In the genomic region with DNA sequence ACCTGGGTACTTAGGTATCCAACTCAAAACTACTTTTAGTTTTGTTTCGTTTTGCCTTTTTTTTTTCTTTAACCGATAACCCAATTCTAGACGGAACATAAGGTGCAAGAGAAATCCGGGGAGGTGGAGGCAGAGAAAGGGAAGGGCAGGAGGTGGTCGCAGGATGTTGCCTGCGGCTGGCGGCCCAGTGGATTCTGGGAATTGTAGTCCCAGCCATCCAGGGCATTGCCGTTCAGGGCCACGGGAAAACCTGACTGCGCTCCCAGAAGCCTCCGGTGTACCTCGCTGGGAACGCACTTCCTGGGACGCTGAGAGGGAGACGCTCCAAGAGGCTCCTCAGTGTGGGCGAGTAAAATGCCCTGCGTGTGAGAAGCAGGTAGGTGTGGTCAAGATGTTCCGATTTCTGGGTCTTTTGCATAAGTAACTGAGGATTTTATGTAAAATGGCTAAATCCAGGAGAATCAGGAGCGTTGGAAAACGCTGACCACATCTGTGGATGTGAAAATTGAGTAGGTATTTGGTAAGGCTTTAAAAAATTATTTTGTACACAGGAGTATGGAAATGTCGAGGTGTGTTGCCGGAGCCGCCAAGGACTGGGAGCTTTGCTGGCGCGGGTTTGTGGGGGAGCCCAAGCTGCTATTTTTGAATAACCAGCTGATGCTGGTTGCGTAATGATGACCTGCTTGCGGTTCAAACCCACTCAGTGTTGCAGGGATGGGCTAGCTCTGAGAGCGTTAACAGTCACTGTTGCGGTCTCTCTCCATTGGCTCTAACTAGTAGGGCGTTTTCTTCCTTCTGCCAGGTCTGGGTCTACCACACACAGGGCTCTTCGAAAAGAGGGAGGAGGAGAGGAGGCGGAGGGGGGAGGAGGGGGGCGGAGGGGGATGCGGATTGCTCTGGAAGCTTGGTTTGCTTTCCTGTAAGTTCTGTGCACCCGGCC, we compare ENCODE assay signal across 1 cellular context.
TF ChIP-seq lines count a peak whose summit lies in the region.

A gene (plus strand): TSS at position 288 of the 940 bp plus-strand sequence. CDS start 9,216 bp downstream, outside the sequence.

TF ChIP-seq in K562, 482 proteins besides CTCF, POLR2A, EP300 and RAD21 (continued from another document and continues in another):
- TF ChIP-seq, protein P1, sequence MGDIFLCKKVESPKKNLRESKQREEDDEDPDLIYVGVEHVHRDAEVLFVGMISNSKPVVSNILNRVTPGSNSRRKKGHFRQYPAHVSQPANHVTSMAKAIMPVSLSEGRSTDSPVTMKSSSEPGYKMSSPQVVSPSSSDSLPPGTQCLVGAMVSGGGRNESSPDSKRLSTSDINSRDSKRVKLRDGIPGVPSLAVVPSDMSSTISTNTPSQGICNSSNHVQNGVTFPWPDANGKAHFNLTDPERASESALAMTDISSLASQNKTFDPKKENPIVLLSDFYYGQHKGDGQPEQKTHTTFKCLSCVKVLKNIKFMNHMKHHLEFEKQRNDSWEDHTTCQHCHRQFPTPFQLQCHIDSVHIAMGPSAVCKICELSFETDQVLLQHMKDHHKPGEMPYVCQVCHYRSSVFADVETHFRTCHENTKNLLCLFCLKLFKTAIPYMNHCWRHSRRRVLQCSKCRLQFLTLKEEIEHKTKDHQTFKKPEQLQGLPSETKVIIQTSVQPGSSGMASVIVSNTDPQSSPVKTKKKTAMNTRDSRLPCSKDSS (IDR thresholded peaks at IDR 0.05; ENCODE audit: low read depth, partially characterized antibody): no peak
- no peak for TF ChIP-seq ZZZ3 (IDR thresholded peaks at IDR 0.05)
- TF ChIP-seq MAFF (IDR thresholded peaks at IDR 0.05; ENCODE audit: low read length): no peak; the same call in 1 of the 2 replicates
- TF ChIP-seq, protein P2, sequence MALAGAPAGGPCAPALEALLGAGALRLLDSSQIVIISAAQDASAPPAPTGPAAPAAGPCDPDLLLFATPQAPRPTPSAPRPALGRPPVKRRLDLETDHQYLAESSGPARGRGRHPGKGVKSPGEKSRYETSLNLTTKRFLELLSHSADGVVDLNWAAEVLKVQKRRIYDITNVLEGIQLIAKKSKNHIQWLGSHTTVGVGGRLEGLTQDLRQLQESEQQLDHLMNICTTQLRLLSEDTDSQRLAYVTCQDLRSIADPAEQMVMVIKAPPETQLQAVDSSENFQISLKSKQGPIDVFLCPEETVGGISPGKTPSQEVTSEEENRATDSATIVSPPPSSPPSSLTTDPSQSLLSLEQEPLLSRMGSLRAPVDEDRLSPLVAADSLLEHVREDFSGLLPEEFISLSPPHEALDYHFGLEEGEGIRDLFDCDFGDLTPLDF (CRISPR knock-in tag; IDR thresholded peaks at IDR 0.05): no peak
- TF ChIP-seq, protein P3, sequence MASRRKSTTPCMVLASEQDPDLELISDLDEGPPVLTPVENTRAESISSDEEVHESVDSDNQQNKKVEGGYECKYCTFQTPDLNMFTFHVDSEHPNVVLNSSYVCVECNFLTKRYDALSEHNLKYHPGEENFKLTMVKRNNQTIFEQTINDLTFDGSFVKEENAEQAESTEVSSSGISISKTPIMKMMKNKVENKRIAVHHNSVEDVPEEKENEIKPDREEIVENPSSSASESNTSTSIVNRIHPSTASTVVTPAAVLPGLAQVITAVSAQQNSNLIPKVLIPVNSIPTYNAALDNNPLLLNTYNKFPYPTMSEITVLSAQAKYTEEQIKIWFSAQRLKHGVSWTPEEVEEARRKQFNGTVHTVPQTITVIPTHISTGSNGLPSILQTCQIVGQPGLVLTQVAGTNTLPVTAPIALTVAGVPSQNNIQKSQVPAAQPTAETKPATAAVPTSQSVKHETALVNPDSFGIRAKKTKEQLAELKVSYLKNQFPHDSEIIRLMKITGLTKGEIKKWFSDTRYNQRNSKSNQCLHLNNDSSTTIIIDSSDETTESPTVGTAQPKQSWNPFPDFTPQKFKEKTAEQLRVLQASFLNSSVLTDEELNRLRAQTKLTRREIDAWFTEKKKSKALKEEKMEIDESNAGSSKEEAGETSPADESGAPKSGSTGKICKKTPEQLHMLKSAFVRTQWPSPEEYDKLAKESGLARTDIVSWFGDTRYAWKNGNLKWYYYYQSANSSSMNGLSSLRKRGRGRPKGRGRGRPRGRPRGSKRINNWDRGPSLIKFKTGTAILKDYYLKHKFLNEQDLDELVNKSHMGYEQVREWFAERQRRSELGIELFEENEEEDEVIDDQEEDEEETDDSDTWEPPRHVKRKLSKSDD (conservative IDR thresholded peaks at IDR 0.05; ENCODE audit: low read length): 0 out of 2 replicates have a peak, but pooled peaks have one; percentile 30
- no peak for TF ChIP-seq NR2C1 (IDR thresholded peaks at IDR 0.05)
- TF ChIP-seq NR2C1 (tag; IDR thresholded peaks at IDR 0.05): no peak; the same call in 1 of the 2 replicates
- no peak for TF ChIP-seq BCOR (IDR thresholded peaks at IDR 0.05)
- TF ChIP-seq RFX7 (CRISPR knock-in tag; IDR thresholded peaks at IDR 0.05): no peak
- TF ChIP-seq ZFPM2 (CRISPR knock-in tag; IDR thresholded peaks at IDR 0.05): no peak
- no peak for TF ChIP-seq ASH1L (IDR thresholded peaks at IDR 0.05; ENCODE audit: borderline replicate concordance, low read depth, partially characterized antibody)
- TF ChIP-seq NCOR1 (IDR thresholded peaks at IDR 0.05): peak; percentile 58
- TF ChIP-seq FOSL1 (tag; conservative IDR thresholded peaks at IDR 0.05): peak; percentile 71
- no peak for TF ChIP-seq PHB2 (IDR thresholded peaks at IDR 0.05; ENCODE audit: low read depth)
- TF ChIP-seq GTF2F1 (IDR thresholded peaks at IDR 0.05; ENCODE audit: low read depth, low read length): no peak
- TF ChIP-seq LCOR (CRISPR knock-in tag; IDR thresholded peaks at IDR 0.05): 0 out of 2 replicates have a peak, but pooled peaks have one; percentile 65
- peak; percentile 95 for TF ChIP-seq CEBPG (CRISPR knock-in tag; IDR thresholded peaks at IDR 0.05)
- peak; percentile 98 to 99 for TF ChIP-seq CEBPG (tag; conservative IDR thresholded peaks at IDR 0.05 in 1 of 2, IDR thresholded peaks at IDR 0.05 in 1 of 2)
- TF ChIP-seq, protein P4, sequence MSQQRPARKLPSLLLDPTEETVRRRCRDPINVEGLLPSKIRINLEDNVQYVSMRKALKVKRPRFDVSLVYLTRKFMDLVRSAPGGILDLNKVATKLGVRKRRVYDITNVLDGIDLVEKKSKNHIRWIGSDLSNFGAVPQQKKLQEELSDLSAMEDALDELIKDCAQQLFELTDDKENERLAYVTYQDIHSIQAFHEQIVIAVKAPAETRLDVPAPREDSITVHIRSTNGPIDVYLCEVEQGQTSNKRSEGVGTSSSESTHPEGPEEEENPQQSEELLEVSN (IDR thresholded peaks at IDR 0.05; ENCODE audit: borderline replicate concordance in 1 of 2, extremely low read depth in 1 of 2, insufficient read depth in 1 of 2, insufficient read length in 1 of 2, low read depth in 1 of 2, low read length in 1 of 2, poor library complexity in 1 of 2, severe bottlenecking in 1 of 2): peak; percentile 32 to 37
- TF ChIP-seq, protein P5, sequence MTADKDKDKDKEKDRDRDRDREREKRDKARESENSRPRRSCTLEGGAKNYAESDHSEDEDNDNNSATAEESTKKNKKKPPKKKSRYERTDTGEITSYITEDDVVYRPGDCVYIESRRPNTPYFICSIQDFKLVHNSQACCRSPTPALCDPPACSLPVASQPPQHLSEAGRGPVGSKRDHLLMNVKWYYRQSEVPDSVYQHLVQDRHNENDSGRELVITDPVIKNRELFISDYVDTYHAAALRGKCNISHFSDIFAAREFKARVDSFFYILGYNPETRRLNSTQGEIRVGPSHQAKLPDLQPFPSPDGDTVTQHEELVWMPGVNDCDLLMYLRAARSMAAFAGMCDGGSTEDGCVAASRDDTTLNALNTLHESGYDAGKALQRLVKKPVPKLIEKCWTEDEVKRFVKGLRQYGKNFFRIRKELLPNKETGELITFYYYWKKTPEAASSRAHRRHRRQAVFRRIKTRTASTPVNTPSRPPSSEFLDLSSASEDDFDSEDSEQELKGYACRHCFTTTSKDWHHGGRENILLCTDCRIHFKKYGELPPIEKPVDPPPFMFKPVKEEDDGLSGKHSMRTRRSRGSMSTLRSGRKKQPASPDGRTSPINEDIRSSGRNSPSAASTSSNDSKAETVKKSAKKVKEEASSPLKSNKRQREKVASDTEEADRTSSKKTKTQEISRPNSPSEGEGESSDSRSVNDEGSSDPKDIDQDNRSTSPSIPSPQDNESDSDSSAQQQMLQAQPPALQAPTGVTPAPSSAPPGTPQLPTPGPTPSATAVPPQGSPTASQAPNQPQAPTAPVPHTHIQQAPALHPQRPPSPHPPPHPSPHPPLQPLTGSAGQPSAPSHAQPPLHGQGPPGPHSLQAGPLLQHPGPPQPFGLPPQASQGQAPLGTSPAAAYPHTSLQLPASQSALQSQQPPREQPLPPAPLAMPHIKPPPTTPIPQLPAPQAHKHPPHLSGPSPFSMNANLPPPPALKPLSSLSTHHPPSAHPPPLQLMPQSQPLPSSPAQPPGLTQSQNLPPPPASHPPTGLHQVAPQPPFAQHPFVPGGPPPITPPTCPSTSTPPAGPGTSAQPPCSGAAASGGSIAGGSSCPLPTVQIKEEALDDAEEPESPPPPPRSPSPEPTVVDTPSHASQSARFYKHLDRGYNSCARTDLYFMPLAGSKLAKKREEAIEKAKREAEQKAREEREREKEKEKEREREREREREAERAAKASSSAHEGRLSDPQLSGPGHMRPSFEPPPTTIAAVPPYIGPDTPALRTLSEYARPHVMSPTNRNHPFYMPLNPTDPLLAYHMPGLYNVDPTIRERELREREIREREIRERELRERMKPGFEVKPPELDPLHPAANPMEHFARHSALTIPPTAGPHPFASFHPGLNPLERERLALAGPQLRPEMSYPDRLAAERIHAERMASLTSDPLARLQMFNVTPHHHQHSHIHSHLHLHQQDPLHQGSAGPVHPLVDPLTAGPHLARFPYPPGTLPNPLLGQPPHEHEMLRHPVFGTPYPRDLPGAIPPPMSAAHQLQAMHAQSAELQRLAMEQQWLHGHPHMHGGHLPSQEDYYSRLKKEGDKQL (CRISPR knock-in tag; IDR thresholded peaks at IDR 0.05; ENCODE audit: borderline replicate concordance): no peak
- TF ChIP-seq SIX5 (IDR thresholded peaks at IDR 0.05; ENCODE audit: borderline replicate concordance in 1 of 2, insufficient read depth in 1 of 2, low read depth in 1 of 2, low read length in 2 of 2): peak; percentile 57 to 65; a peak in 3 of 4 replicates
- no peak for TF ChIP-seq PHF20 (IDR thresholded peaks at IDR 0.05; ENCODE audit: partially characterized antibody)
- TF ChIP-seq MEF2A (IDR thresholded peaks at IDR 0.05; ENCODE audit: control insufficient read depth, low read depth, low read length): peak; percentile 96
- TF ChIP-seq TAF9B (IDR thresholded peaks at IDR 0.05; ENCODE audit: partially characterized antibody): peak; percentile 67
- peak; percentile 75; the same call in 1 of the 2 replicates for TF ChIP-seq ZKSCAN1 (IDR thresholded peaks at IDR 0.05; ENCODE audit: low read depth, low read length)
- peak; percentile 91 for TF ChIP-seq GABPA (tag; conservative IDR thresholded peaks at IDR 0.05; ENCODE audit: low read depth)
- peak; percentile 100 for TF ChIP-seq CEBPB (tag; IDR thresholded peaks at IDR 0.05)
- TF ChIP-seq, protein P6, sequence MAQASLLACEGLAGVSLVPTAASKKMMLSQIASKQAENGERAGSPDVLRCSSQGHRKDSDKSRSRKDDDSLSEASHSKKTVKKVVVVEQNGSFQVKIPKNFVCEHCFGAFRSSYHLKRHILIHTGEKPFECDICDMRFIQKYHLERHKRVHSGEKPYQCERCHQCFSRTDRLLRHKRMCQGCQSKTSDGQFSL (CRISPR knock-in tag; IDR thresholded peaks at IDR 0.05): peak; percentile 78
- TF ChIP-seq, protein P6 (tag; IDR thresholded peaks at IDR 0.05): peak in 1 of 2 experiments; percentile 80; a peak in 2 of 4 replicates
- peak; percentile 27 for TF ChIP-seq CCNT2 (IDR thresholded peaks at IDR 0.05; ENCODE audit: borderline replicate concordance, extremely low read depth, insufficient read length, low read depth, low read length)
- no peak for TF ChIP-seq POLR3A (IDR thresholded peaks at IDR 0.05; ENCODE audit: borderline replicate concordance, extremely low read depth, insufficient read depth, insufficient read length)
- TF ChIP-seq, protein P7, sequence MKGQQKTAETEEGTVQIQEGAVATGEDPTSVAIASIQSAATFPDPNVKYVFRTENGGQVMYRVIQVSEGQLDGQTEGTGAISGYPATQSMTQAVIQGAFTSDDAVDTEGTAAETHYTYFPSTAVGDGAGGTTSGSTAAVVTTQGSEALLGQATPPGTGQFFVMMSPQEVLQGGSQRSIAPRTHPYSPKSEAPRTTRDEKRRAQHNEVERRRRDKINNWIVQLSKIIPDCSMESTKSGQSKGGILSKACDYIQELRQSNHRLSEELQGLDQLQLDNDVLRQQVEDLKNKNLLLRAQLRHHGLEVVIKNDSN (CRISPR knock-in tag; IDR thresholded peaks at IDR 0.05): no peak
- TF ChIP-seq ZC3H4 (CRISPR knock-in tag; IDR thresholded peaks at IDR 0.05; ENCODE audit: borderline replicate concordance): no peak
- peak; percentile 37 for TF ChIP-seq CHD4 (IDR thresholded peaks at IDR 0.05; ENCODE audit: insufficient read depth, insufficient replicate concordance, low read depth, low read length, poor library complexity, severe bottlenecking)
- 0 out of 2 replicates have a peak, but pooled peaks have one; percentile 33 for TF ChIP-seq TARDBP (IDR thresholded peaks at IDR 0.05)
- peak; percentile 32 for TF ChIP-seq RBBP5 (IDR thresholded peaks at IDR 0.05; ENCODE audit: borderline replicate concordance, insufficient read depth, low read length, poor library complexity, severe bottlenecking)
- peak; percentile 75 for TF ChIP-seq EP400 (IDR thresholded peaks at IDR 0.05)
- no peak for TF ChIP-seq KDM4B (IDR thresholded peaks at IDR 0.05; ENCODE audit: borderline replicate concordance in 2 of 2, low read depth in 1 of 2)
- no peak for TF ChIP-seq ZNF830 (CRISPR knock-in tag; IDR thresholded peaks at IDR 0.05)
- TF ChIP-seq CXXC5 (CRISPR knock-in tag; IDR thresholded peaks at IDR 0.05): peak; percentile 88
- TF ChIP-seq POLR2B (IDR thresholded peaks at IDR 0.05; ENCODE audit: low read depth, partially characterized antibody): peak; percentile 83
- peak; percentile 72 for TF ChIP-seq SMAD1 (IDR thresholded peaks at IDR 0.05; ENCODE audit: low read depth, low read length, partially characterized antibody)
- TF ChIP-seq, protein P8, sequence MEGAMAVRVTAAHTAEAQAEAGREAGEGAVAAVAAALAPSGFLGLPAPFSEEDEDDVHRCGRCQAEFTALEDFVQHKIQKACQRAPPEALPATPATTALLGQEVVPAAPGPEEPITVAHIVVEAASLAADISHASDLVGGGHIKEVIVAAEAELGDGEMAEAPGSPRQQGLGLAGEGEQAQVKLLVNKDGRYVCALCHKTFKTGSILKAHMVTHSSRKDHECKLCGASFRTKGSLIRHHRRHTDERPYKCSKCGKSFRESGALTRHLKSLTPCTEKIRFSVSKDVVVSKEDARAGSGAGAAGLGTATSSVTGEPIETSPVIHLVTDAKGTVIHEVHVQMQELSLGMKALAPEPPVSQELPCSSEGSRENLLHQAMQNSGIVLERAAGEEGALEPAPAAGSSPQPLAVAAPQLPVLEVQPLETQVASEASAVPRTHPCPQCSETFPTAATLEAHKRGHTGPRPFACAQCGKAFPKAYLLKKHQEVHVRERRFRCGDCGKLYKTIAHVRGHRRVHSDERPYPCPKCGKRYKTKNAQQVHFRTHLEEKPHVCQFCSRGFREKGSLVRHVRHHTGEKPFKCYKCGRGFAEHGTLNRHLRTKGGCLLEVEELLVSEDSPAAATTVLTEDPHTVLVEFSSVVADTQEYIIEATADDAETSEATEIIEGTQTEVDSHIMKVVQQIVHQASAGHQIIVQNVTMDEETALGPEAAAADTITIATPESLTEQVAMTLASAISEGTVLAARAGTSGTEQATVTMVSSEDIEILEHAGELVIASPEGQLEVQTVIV (CRISPR knock-in tag; IDR thresholded peaks at IDR 0.05; ENCODE audit: borderline replicate concordance): no peak
- peak; percentile 32 to 45; a peak in 2 of 4 replicates for TF ChIP-seq TRIM24 (IDR thresholded peaks at IDR 0.05)
- TF ChIP-seq PYGO2 (tag; IDR thresholded peaks at IDR 0.05): no peak
- no peak for TF ChIP-seq MXI1 (IDR thresholded peaks at IDR 0.05; ENCODE audit: low read depth, low read length)
